Comparison of ENCODE assay signal across 28 cellular contexts in the genomic region with DNA sequence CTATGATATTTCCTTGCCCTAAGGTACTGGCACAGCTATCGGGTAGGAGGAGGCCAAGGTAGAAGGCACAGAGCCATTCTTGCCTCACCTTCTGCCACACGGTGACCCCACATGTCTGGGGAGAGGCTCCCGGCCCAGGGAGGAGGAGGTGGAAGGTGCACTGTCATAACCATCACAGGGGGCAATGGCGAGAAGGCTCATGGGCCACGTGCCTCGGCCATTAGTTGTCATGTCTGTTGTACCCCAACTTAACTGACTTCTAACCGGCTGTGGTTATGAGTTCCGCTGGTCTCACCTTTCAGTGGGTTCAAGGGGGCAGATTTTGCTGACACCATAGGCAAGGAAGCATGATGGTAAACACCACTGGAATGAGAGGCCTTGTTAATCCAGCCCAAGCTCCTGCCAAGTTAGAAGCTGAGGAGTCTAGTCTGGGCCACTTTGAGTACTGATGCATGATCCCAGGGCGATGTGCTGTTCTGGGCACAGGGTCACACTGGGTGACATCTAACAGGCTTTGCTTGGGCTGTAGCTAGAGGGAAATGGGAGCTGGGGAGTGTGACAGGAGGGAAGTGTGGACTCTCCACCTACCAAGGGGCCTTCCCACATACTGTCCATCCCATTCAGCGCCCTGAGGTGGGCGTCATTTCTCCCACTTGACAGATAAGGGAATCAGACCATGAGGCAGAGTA. TPM values are rescaled to one million over a fixed set of nuclear protein-coding genes. Genes with fewer than 3 reads are reported as not detected.
DNase-seq lines count a peak whose midpoint lies in the region; ATAC-seq lines count a peak whose summit lies in the region.
"Had no signal": no experiment of that assay in that cellular context is flagged by ENCODE, and none has a peak within 500 bp of the region (broad histone marks: within the 10 kb centered on the region; RNA-seq: fewer than 3 reads in every experiment).

No MANE protein-coding gene starts in this region.

- H3K9me3 ChIP-seq in stomach smooth muscle (ENCODE audit: control insufficient read depth in 2 of 2, low read length in 2 of 2): no peaks in the 10 kb centered on the region
- H3K9me3 ChIP-seq: Caco-2, colonic mucosa, upper lobe of left lung had no signal

- ATAC-seq in HG02981 (IDR thresholded peaks at IDR 0.05; ENCODE audit: unreplicated experiment) (no peak), GM19035 (IDR thresholded peaks at IDR 0.05; ENCODE audit: unreplicated experiment) (no peak)
- ATAC-seq: left lobe of liver had no signal

- no peak overlapping the region for H3K4me3 ChIP-seq in stomach smooth muscle (ENCODE audit: low read length in 2 of 2)
- H3K4me3 ChIP-seq: colonic mucosa, upper lobe of left lung had no signal

- H3K36me3 ChIP-seq in stomach smooth muscle (ENCODE audit: control insufficient read depth in 2 of 2, insufficient read depth in 2 of 2, low read length in 2 of 2): peaks cover 0 to 8% of the 10 kb centered on the region in 2 donors
- H3K36me3 ChIP-seq: colonic mucosa, upper lobe of left lung had no signal

- peak overlapping the region; percentile 46 for H3K27ac ChIP-seq in stomach smooth muscle (ENCODE audit: low read length)
- H3K27ac ChIP-seq: C4-2B, colonic mucosa, epithelial cell of prostate, KMS-11, upper lobe of left lung had no signal

- DNase-seq in activated T-cell treated with anti-CD3 and anti-CD28 coated beads, Interleukin-2, amount 50 U/mL, for 48 hours: peak; percentile 25 to 36
- DNase-seq in activated T-cell treated with anti-CD3 and anti-CD28 coated beads for 4 hours (no peak), astrocyte of the hippocampus (ENCODE audit: low read depth, low spot score) (peak; percentile 36), myocyte (ENCODE audit: low read depth) (peak; percentile 31), NCI-H1694 (lab: John Stamatoyannopoulos, UW) (no peak)
- DNase-seq: activated CD4-positive, alpha-beta T cell treated with anti-CD3 and anti-CD28 coated beads for 1 hour; activated CD8-positive, alpha-beta memory T cell treated with anti-CD3 and anti-CD28 coated beads, Interleukin-2, amount 50 U/mL, for 48 hours; activated effector memory CD4-positive, alpha-beta T cell treated with anti-CD3 and anti-CD28 coated beads, Interleukin-2, amount 50 U/mL, for 16 hours; aorta; Caco-2; colonic mucosa; DMS53; effector CD4-positive, alpha-beta T cell; mesendoderm; NCI-H1436; NCI-H345; NCI-H774; SIG-M5; stimulated activated CD4-positive, alpha-beta T cell treated with anti-CD3 and anti-CD28 coated beads, Interleukin-4, amount 100 ng/mL, for 24 hours; upper lobe of left lung had no signal

- H3K4me1 ChIP-seq in stomach smooth muscle (ENCODE audit: control insufficient read depth, insufficient read depth, low read length): peaks cover 51% of the 10 kb centered on the region
- H3K4me1 ChIP-seq: colonic mucosa had no signal

- no peaks in the 10 kb centered on the region for H3K27me3 ChIP-seq in stomach smooth muscle (ENCODE audit: control insufficient read depth in 1 of 2, insufficient read depth in 2 of 2, low read length in 2 of 2)
- H3K27me3 ChIP-seq: colonic mucosa, upper lobe of left lung had no signal

- no peak overlapping the region for H3K9ac ChIP-seq in stomach smooth muscle (ENCODE audit: low read length in 2 of 2)
- H3K9ac ChIP-seq: KMS-11 had no signal

RNA-seq across cellular contexts. Expression of a gene that starts 39.6 kb away (rescaled TPM):
- total RNA-seq in myocyte: 0.37 and 0.88 TPM in 2 replicates
- 0.25 TPM for polyA plus RNA-seq in myocyte (2012)
- total RNA-seq: A172 had no signal

Comparison
In these comparisons a context has a peak if more than half of its experiments do, and no peak if none do; other contexts are left out.
1. DNase-seq: peak in activated T-cell treated with anti-CD3 and anti-CD28 coated beads, Interleukin-2, amount 50 U/mL, for 48 hours (2 of 2), astrocyte of the hippocampus (single experiment) and myocyte (single experiment); none in activated T-cell treated with anti-CD3 and anti-CD28 coated beads for 4 hours (single experiment) and NCI-H1694 (single experiment).